In the genomic region with DNA sequence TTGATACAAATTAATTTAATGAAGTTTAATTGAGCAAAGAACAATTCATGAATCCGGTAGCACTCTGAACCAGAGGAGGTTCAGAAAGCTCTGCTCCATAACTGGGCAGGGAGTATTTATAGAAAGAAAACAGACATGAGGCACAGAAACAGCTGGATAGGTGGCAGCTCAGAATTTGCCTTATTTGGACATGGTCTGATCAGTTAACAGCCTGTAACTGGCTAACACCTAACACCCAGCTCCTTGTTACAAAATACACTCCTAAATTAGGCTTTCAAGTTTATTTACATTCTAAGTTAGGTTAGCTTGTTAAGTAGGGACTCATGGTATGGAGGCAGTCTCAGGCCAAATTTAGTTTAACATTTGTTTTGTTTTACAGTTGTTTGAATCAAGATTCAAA, we compare ENCODE assay signal across 15 cellular contexts.
DNase-seq lines count a peak whose midpoint lies in the region; ATAC-seq and TF ChIP-seq lines count a peak whose summit lies in the region.
"Had no signal": no experiment of that assay in that cellular context is flagged by ENCODE, and none has a peak within 500 bp of the region (broad histone marks: within the 10 kb centered on the region; RNA-seq: fewer than 3 reads in every experiment).

No MANE protein-coding gene starts in this region.

- DNase-seq in DMS 273 treated with DMSO at 0.1 percent for 48 hours (lab: John Stamatoyannopoulos, UW) = peak; percentile 26
- DNase-seq in GM23338 (ENCODE audit: low spot score) = peak; percentile 30
- DNase-seq in foreskin keratinocyte = no peak
- DNase-seq in GM23248 = no peak
- no peak for DNase-seq in activated CD4-positive, alpha-beta T cell treated with anti-CD3 and anti-CD28 coated beads for 48 hours
- DNase-seq in iPS-NIHi7 (ENCODE audit: extremely low spot score) = no peak
- DNase-seq: activated naive CD8-positive, alpha-beta T cell treated with anti-CD3 and anti-CD28 coated beads, Interleukin-2, amount 10 ng/mL, durations not matched to agents 7 days and 5 days; cortex of kidney; NCI-H526; nephron progenitor cell; WERI-Rb-1 had no signal

- no peak overlapping the region for H3K4me2 ChIP-seq in GM23338
- peak overlapping the region; percentile 19; the same call in 1 of the 2 replicates for H3K4me2 ChIP-seq in OCI-LY3 (ENCODE audit: low read length)
- no peak overlapping the region for H3K4me2 ChIP-seq in GM23248 (ENCODE audit: unreplicated experiment)
- H3K4me2 ChIP-seq: BLaER1 had no signal

- no peaks in the 10 kb centered on the region for H4K20me1 ChIP-seq in GM23338 (replicated peaks; ENCODE audit: insufficient read depth)
- H4K20me1 ChIP-seq in OCI-LY3 (ENCODE audit: insufficient read depth, low read length) = no peaks in the 10 kb centered on the region
- no peaks in the 10 kb centered on the region for H4K20me1 ChIP-seq in GM23248 (ENCODE audit: insufficient read depth)
- H4K20me1 ChIP-seq: BLaER1 had no signal

- peaks cover 10% of the 10 kb centered on the region; the same call in 1 of the 2 replicates for H3K4me1 ChIP-seq in GM23338 (ENCODE audit: insufficient read depth)
- H3K4me1 ChIP-seq in OCI-LY3 (ENCODE audit: low read length) = peaks cover 58% of the 10 kb centered on the region
- H3K4me1 ChIP-seq in foreskin keratinocyte = peaks cover 8% of the 10 kb centered on the region
- no peaks in the 10 kb centered on the region for H3K4me1 ChIP-seq in GM23248 (ENCODE audit: insufficient read depth)

- H3K36me3 ChIP-seq in GM23338 (ENCODE audit: insufficient read depth) = no peaks in the 10 kb centered on the region
- peaks cover 4% of the 10 kb centered on the region for H3K36me3 ChIP-seq in OCI-LY3 (replicated peaks; ENCODE audit: low read depth, low read length)
- H3K36me3 ChIP-seq in GM23248 (ENCODE audit: low read depth) = no peaks in the 10 kb centered on the region
- H3K36me3 ChIP-seq: BLaER1, WERI-Rb-1 had no signal

- no peak overlapping the region for H3K4me3 Mint-ChIP-seq in GM23338
- H3K4me3 Mint-ChIP-seq: activated naive CD8-positive, alpha-beta T cell treated with anti-CD3 and anti-CD28 coated beads, Interleukin-2, amount 10 ng/mL, durations not matched to agents 7 days and 5 days had no signal

- no peaks in the 10 kb centered on the region for H3K9me3 ChIP-seq in OCI-LY3 (ENCODE audit: insufficient read depth, low read length)
- no peaks in the 10 kb centered on the region for H3K9me3 ChIP-seq in GM23248 (ENCODE audit: low read depth)
- H3K9me3 ChIP-seq: BLaER1 had no signal

- no peak overlapping the region for H3K9ac ChIP-seq in OCI-LY3 (ENCODE audit: low read length)
- no peak overlapping the region for H3K9ac ChIP-seq in GM23248
- H3K9ac ChIP-seq: BLaER1 had no signal

- H2AFZ ChIP-seq in GM23338 (no peak overlapping the region), OCI-LY3 (ENCODE audit: low read depth, low read length) (no peak overlapping the region), GM23248 (no peak overlapping the region)

- no peaks in the 10 kb centered on the region for H3K9me3 Mint-ChIP-seq in GM23338
- H3K9me3 Mint-ChIP-seq: activated naive CD8-positive, alpha-beta T cell treated with anti-CD3 and anti-CD28 coated beads, Interleukin-2, amount 10 ng/mL, durations not matched to agents 7 days and 5 days had no signal

- peaks cover 3% of the 10 kb centered on the region for H3K27me3 Mint-ChIP-seq in GM23338 (ENCODE audit: insufficient read depth, low read depth, poor library complexity)

- in situ Hi-C loops in GM23248 (cut with MboI) = no loop called here

- H3K79me2 ChIP-seq in GM23338 (replicated peaks; ENCODE audit: insufficient read depth) (no peaks in the 10 kb centered on the region), OCI-LY3 (ENCODE audit: low read length) (no peaks in the 10 kb centered on the region), GM23248 (ENCODE audit: insufficient read depth) (no peaks in the 10 kb centered on the region)

- H3K4me1 Mint-ChIP-seq in GM23338 = peaks cover 8% of the 10 kb centered on the region
- H3K4me1 Mint-ChIP-seq: activated naive CD8-positive, alpha-beta T cell treated with anti-CD3 and anti-CD28 coated beads, Interleukin-2, amount 10 ng/mL, durations not matched to agents 7 days and 5 days had no signal

- H3K9me2 ChIP-seq in GM23338 (ENCODE audit: insufficient read depth) = no peaks in the 10 kb centered on the region
- H3K9me2 ChIP-seq in GM23248 (ENCODE audit: insufficient read depth) = no peaks in the 10 kb centered on the region

- 23 to 30% methylated on average over 1 of the region's 1 CpG for WGBS in GM23248 (ENCODE audit: low coverage in 1 of 2, low lambda C conversion rate in 2 of 2, missing lambda C conversion rate in 2 of 2), 2 experiments

- no peak for TF ChIP-seq CTCF in GM23338 (conservative IDR thresholded peaks at IDR 0.05; ENCODE audit: low read depth in 2 of 2)
- TF ChIP-seq CTCF in OCI-LY3 (IDR thresholded peaks at IDR 0.05; ENCODE audit: low read depth, low read length) = no peak
- TF ChIP-seq CTCF in foreskin keratinocyte (conservative IDR thresholded peaks at IDR 0.05) = no peak

- no peaks in the 10 kb centered on the region for H3K36me3 Mint-ChIP-seq in GM23338 (ENCODE audit: low read depth)
- H3K36me3 Mint-ChIP-seq: activated naive CD8-positive, alpha-beta T cell treated with anti-CD3 and anti-CD28 coated beads, Interleukin-2, amount 10 ng/mL, durations not matched to agents 7 days and 5 days had no signal

- H3K27me3 ChIP-seq in GM23338 (ENCODE audit: insufficient read depth) (no peaks in the 10 kb centered on the region), OCI-LY3 (ENCODE audit: low read depth, low read length) (no peaks in the 10 kb centered on the region), foreskin keratinocyte (no peaks in the 10 kb centered on the region), GM23248 (replicated peaks; ENCODE audit: insufficient read depth) (no peaks in the 10 kb centered on the region)
- H3K27me3 ChIP-seq: BLaER1 had no signal

- ATAC-seq in GM23338 = peak; percentile 67
- ATAC-seq in foreskin keratinocyte = no peak
- ATAC-seq in GM18907 (IDR thresholded peaks at IDR 0.05; ENCODE audit: unreplicated experiment) = no peak
- ATAC-seq: sciatic nerve had no signal

- H3K27ac ChIP-seq in GM23338 (ENCODE audit: low read depth) (no peak overlapping the region), OCI-LY3 (ENCODE audit: low read length) (peak overlapping the region; percentile 31; the same call in 1 of the 2 replicates), foreskin keratinocyte (peak overlapping the region; percentile 32), GM23248 (no peak overlapping the region)
- H3K27ac ChIP-seq: BLaER1, WERI-Rb-1 had no signal

- H3K4me3 ChIP-seq in GM23338 (no peak overlapping the region), OCI-LY3 (ENCODE audit: low read length) (no peak overlapping the region), GM23248 (no peak overlapping the region)
- H3K4me3 ChIP-seq: BLaER1 had no signal

- H3F3A ChIP-seq in GM23338 (replicated peaks; ENCODE audit: low read depth) (no peaks in the 10 kb centered on the region), GM23248 (ENCODE audit: insufficient read depth) (no peaks in the 10 kb centered on the region; the same call in 1 of the 2 replicates)

- H3K27ac Mint-ChIP-seq in GM23338 = no peak overlapping the region
- H3K27ac Mint-ChIP-seq: activated naive CD8-positive, alpha-beta T cell treated with anti-CD3 and anti-CD28 coated beads, Interleukin-2, amount 10 ng/mL, durations not matched to agents 7 days and 5 days had no signal

TF ChIP-seq in GM23338, 12 proteins besides CTCF, POLR2A, EP300 and RAD21 (continues in another document):
- no peak for TF ChIP-seq JUNB (IDR thresholded peaks at IDR 0.05; ENCODE audit: unreplicated experiment)
- no peak for TF ChIP-seq NANOG (IDR thresholded peaks at IDR 0.05; ENCODE audit: borderline replicate concordance)

Comparison
In these comparisons a context has a peak if more than half of its experiments do, and no peak if none do; other contexts are left out.
1. DNase-seq: peak in DMS 273 treated with DMSO at 0.1 percent for 48 hours (single experiment) and GM23338 (single experiment); none in foreskin keratinocyte (0 of 2), GM23248 (single experiment), activated CD4-positive, alpha-beta T cell treated with anti-CD3 and anti-CD28 coated beads for 48 hours (single experiment) and iPS-NIHi7 (single experiment).
2. H3K27ac ChIP-seq: peak in OCI-LY3 (single experiment) and foreskin keratinocyte (single experiment); none in GM23338 (single experiment) and GM23248 (single experiment).